Comparison of ENCODE assay signal across 10 cellular contexts in genomic region chr3:160929595-160929994, GRCh38.
DNase-seq lines count a peak whose midpoint lies in the region; ATAC-seq and TF ChIP-seq lines count a peak whose summit lies in the region.
"Had no signal": no experiment of that assay in that cellular context is flagged by ENCODE, and none has a peak within 500 bp of the region (broad histone marks: within the 10 kb centered on the region; RNA-seq: fewer than 3 reads in every experiment).

No MANE protein-coding gene starts in this region.

- H3K4me2 ChIP-seq in Karpas-422 (ENCODE audit: low read depth, low read length, poor library complexity, severe bottlenecking), result no peak overlapping the region

- no peak for TF ChIP-seq POLR2A in right lobe of liver (IDR thresholded peaks at IDR 0.05)

- H3K27ac ChIP-seq in Karpas-422 (ENCODE audit: low read length) (no peak overlapping the region), dorsolateral prefrontal cortex (no peak overlapping the region), right lobe of liver (no peak overlapping the region)

- intact Hi-C loops in dorsolateral prefrontal cortex (cut with DNase I), result loop anchor here in 1 of 2 donors (5.0 kb wide), 1 partner anchor 172 kb away; the partner anchor contains the start of gene PPM1L
- intact Hi-C loops in right lobe of liver (cut with DNase I), result no loop called here

- WGBS in right lobe of liver (ENCODE audit: insufficient coverage, low coverage, low lambda C conversion rate, missing lambda C conversion rate), result 52% methylated on average over 2 of the region's 2 CpGs

- peak; percentile 66 to 74 (median 73) for ATAC-seq in right lobe of liver

- no peaks in the 10 kb centered on the region for H3K79me2 ChIP-seq in Karpas-422 (ENCODE audit: low read length)

- no peaks in the 10 kb centered on the region for H4K20me1 ChIP-seq in Karpas-422 (ENCODE audit: insufficient read depth, low read depth, low read length)

- DNase-seq in BE2C (peak; percentile 70), Karpas-422 (peak; percentile 25), dorsolateral prefrontal cortex (peak in 4 of 10 donors; percentile 36 to 47 (median 46)), right lobe of liver (peak in 1 of 3 donors; percentile 29), HUDEP-2 (lab: John Stamatoyannopoulos, UW; ENCODE audit: unreplicated experiment in 76 of 76) (no peak), NCI-H187 treated with DMSO at 0.1 percent for 48 hours (lab: John Stamatoyannopoulos, UW) (no peak)
- DNase-seq in activated naive CD4-positive, alpha-beta T cell treated with Interleukin-2 at 50 U/mL for 16 hours, result no peak
- no peak for DNase-seq in activated CD8-positive, alpha-beta memory T cell treated with anti-CD3 and anti-CD28 coated beads, Interleukin-2, amount 50 U/mL, for 4 hours
- DNase-seq: activated T-cell treated with anti-CD3 and anti-CD28 coated beads, Interleukin-2, amount 50 U/mL, for 24 hours; SW 1271 had no signal

- H3K9me3 ChIP-seq in BE2C (no peaks in the 10 kb centered on the region), Karpas-422 (ENCODE audit: low read length) (no peaks in the 10 kb centered on the region), right lobe of liver (no peaks in the 10 kb centered on the region)

- no peaks in the 10 kb centered on the region for H3K9me2 ChIP-seq in Karpas-422 (replicated peaks; ENCODE audit: insufficient read depth, low read length)

- H3K9ac ChIP-seq in Karpas-422 (ENCODE audit: low read length), result no peak overlapping the region

- no peak overlapping the region for H2AFZ ChIP-seq in Karpas-422 (ENCODE audit: low read length)

- no peaks in the 10 kb centered on the region for H3K27me3 ChIP-seq in BE2C
- no peaks in the 10 kb centered on the region; the same call in 1 of the 2 replicates for H3K27me3 ChIP-seq in Karpas-422 (ENCODE audit: low read length)
- H3K27me3 ChIP-seq in dorsolateral prefrontal cortex, result no peaks in the 10 kb centered on the region
- no peaks in the 10 kb centered on the region for H3K27me3 ChIP-seq in right lobe of liver

- H3K4me1 ChIP-seq in BE2C (peaks cover 8% of the 10 kb centered on the region), Karpas-422 (ENCODE audit: low read length) (no peaks in the 10 kb centered on the region), right lobe of liver (no peaks in the 10 kb centered on the region)

- no peak overlapping the region for H3K4me3 ChIP-seq in BE2C (ENCODE audit: low read depth, low read length)
- H3K4me3 ChIP-seq in Karpas-422 (ENCODE audit: low read length), result no peak overlapping the region
- H3K4me3 ChIP-seq in dorsolateral prefrontal cortex, result no peak overlapping the region
- no peak overlapping the region for H3K4me3 ChIP-seq in right lobe of liver

- TF ChIP-seq CTCF in BE2C (IDR thresholded peaks at IDR 0.05; ENCODE audit: low read depth, low read length) (peak; percentile 68), dorsolateral prefrontal cortex (IDR thresholded peaks at IDR 0.05 in 54 of 56, conservative IDR thresholded peaks at IDR 0.05 in 2 of 56; ENCODE audit: low read depth in 1 of 56, partially characterized antibody in 56 of 56) (peak in 33 of 56 donors; percentile 7 to 45 (median 28)), right lobe of liver (IDR thresholded peaks at IDR 0.05) (peak in 3 of 4 donors; percentile 4 to 13 (median 8))

- H3K36me3 ChIP-seq in BE2C (no peaks in the 10 kb centered on the region), Karpas-422 (ENCODE audit: insufficient read depth, low read length) (no peaks in the 10 kb centered on the region), right lobe of liver (no peaks in the 10 kb centered on the region)

Comparison
In these comparisons a context has a peak if more than half of its experiments do, and no peak if none do; other contexts are left out.
1. DNase-seq: peak in BE2C (single experiment) and Karpas-422 (single experiment); none in HUDEP-2 (0 of 76), NCI-H187 treated with DMSO at 0.1 percent for 48 hours (single experiment), activated naive CD4-positive, alpha-beta T cell treated with Interleukin-2 at 50 U/mL for 16 hours (single experiment) and activated CD8-positive, alpha-beta memory T cell treated with anti-CD3 and anti-CD28 coated beads, Interleukin-2, amount 50 U/mL, for 4 hours (single experiment).
2. CTCF ChIP-seq: peak in every context shown above with its lines; median percentile 68 in BE2C; 28 in dorsolateral prefrontal cortex; 8 in right lobe of liver.